25 cellular contexts compared by ENCODE assay signal in the genomic region with DNA sequence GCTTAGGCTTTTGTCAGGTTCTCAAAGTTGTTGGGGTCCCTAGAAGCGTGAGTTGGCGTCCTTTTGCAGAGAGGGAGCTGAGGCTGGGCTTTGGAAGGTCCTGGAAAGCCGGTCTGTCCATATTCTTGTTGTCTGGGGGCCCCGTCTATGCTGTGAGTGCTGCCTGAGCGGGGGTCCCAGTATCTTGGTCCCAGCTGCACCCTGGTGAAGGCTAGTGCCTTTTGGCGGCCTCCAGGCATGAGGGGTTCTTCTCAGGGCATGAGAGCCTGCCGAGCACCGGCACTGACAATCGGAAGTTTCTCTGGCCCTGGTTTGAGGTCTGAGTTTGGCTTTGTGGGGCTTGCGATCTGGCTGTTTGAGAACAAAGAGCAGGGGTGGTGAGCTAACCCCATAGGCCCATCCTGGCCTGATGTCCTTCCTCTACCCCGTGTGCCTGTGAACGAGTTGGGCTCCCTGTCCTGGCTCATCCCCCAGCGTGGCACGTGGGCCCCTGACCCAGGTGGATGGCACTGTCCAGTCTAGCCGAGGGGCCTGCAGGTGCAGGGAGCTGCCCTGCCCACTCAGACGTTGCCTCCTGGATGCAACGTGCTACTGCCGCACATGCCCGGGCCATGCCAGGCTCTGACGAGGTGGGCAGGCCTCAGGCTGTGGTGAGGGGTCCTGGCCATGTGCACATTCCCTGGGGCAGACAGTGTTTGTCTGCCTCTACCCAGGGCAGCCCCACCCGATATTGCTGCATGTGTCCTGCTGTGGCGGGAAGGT. TPM values are rescaled to one million over a fixed set of nuclear protein-coding genes. Genes with fewer than 3 reads are reported as not detected.
"Had no signal": no experiment of that assay in that cellular context is flagged by ENCODE, and none has a peak within 500 bp of the region (broad histone marks: within the 10 kb centered on the region; RNA-seq: fewer than 3 reads in every experiment).

No MANE protein-coding gene starts in this region.

- H3K4me3 Mint-ChIP-seq: activated CD4-positive, alpha-beta T cell treated with anti-CD3 and anti-CD28 coated beads for 36 hours; activated T-helper 1 cell treated with anti-CD3 and anti-CD28 coated beads, Interleukin-12 subunit alpha, Interleukin-12 subunit beta, Interleukin-2, Interleukin-4 antibody, amounts not matched to agents 30 ng/mL and 10 ng/mL and 1 ng/mL, durations not matched to agents 14 hours and 24 hours and 36 hours; naive thymus-derived CD8-positive, alpha-beta T cell; neural crest cell had no signal

- H3K36me3 ChIP-seq: transverse colon had no signal

- H3K9me3 Mint-ChIP-seq: activated T-helper 1 cell treated with anti-CD3 and anti-CD28 coated beads, Interleukin-12 subunit alpha, Interleukin-12 subunit beta, Interleukin-2, Interleukin-4 antibody, amounts not matched to agents 30 ng/mL and 10 ng/mL and 1 ng/mL, durations not matched to agents 14 hours and 24 hours and 36 hours; neural crest cell had no signal

- H3K27ac Mint-ChIP-seq: activated CD4-positive, alpha-beta T cell treated with anti-CD3 and anti-CD28 coated beads for 36 hours; activated T-helper 1 cell treated with anti-CD3 and anti-CD28 coated beads, Interleukin-12 subunit alpha, Interleukin-12 subunit beta, Interleukin-2, Interleukin-4 antibody, amounts not matched to agents 30 ng/mL and 10 ng/mL and 1 ng/mL, durations not matched to agents 14 hours and 24 hours and 36 hours had no signal

- H3K4me3 ChIP-seq: esophagus muscularis mucosa, heart right ventricle, lung, testis, transverse colon had no signal

- H3K27ac ChIP-seq: esophagus muscularis mucosa, foreskin keratinocyte, heart right ventricle, testis, transverse colon had no signal

- H3K27me3 ChIP-seq: esophagus muscularis mucosa, foreskin keratinocyte, testis, transverse colon had no signal

- H3K9me3 ChIP-seq: esophagus muscularis mucosa, heart right ventricle, testis, transverse colon had no signal

- DNase-seq: activated CD4-positive, alpha-beta T cell treated with anti-CD3 and anti-CD28 coated beads, Interleukin-2, amount 50 U/mL, for 4 hours; activated CD4-positive, CD25-positive, alpha-beta regulatory T cell; activated CD8-positive, alpha-beta memory T cell treated with anti-CD3 and anti-CD28 coated beads for 24 hours; activated gamma-delta T cell treated with Interleukin-2 at 50 U/mL for 16 hours; dermis blood vessel endothelial cell; effector CD4-positive, alpha-beta T cell; foreskin keratinocyte; heart right ventricle; kidney glomerular epithelial cell; midbrain; naive thymus-derived CD8-positive, alpha-beta T cell; occipital lobe; stimulated activated CD4-positive, alpha-beta T cell treated with anti-CD3 and anti-CD28 coated beads, Interleukin-12 subunit alpha, Interleukin-12 subunit beta, amount 100 ng/mL, for 4 hours; stimulated activated CD4-positive, alpha-beta T cell treated with anti-CD3 and anti-CD28 coated beads, Interleukin-4, amount 100 ng/mL, for 1 hour; stimulated activated naive CD8-positive, alpha-beta T cell treated with anti-CD3 and anti-CD28 coated beads, Interleukin-15, Interleukin-2, amounts not matched to agents 100 U/mL and 50 U/mL, for 24 hours; testis; transverse colon had no signal

- H3K4me1 Mint-ChIP-seq: neural crest cell had no signal

- H3K36me3 Mint-ChIP-seq: naive thymus-derived CD8-positive, alpha-beta T cell had no signal

- ATAC-seq: activated CD4-positive, alpha-beta T cell treated with anti-CD3 and anti-CD28 coated beads for 36 hours; foreskin keratinocyte; heart right ventricle; left lobe of liver; naive thymus-derived CD8-positive, alpha-beta T cell; right cardiac atrium; stimulated activated naive CD8-positive, alpha-beta T cell treated with anti-CD3 and anti-CD28 coated beads, Interleukin-15, Interleukin-2, amounts not matched to agents 100 U/mL and 50 U/mL, for 24 hours had no signal

RNA-seq across cellular contexts. Expression of a gene that starts 55.7 kb away (rescaled TPM):
- total RNA-seq: activated CD4-positive, alpha-beta T cell treated with anti-CD3 and anti-CD28 coated beads for 36 hours; bronchial epithelial cell; foreskin keratinocyte; left lobe of liver had no signal
